8 cellular contexts compared by ENCODE assay signal in the genomic region with DNA sequence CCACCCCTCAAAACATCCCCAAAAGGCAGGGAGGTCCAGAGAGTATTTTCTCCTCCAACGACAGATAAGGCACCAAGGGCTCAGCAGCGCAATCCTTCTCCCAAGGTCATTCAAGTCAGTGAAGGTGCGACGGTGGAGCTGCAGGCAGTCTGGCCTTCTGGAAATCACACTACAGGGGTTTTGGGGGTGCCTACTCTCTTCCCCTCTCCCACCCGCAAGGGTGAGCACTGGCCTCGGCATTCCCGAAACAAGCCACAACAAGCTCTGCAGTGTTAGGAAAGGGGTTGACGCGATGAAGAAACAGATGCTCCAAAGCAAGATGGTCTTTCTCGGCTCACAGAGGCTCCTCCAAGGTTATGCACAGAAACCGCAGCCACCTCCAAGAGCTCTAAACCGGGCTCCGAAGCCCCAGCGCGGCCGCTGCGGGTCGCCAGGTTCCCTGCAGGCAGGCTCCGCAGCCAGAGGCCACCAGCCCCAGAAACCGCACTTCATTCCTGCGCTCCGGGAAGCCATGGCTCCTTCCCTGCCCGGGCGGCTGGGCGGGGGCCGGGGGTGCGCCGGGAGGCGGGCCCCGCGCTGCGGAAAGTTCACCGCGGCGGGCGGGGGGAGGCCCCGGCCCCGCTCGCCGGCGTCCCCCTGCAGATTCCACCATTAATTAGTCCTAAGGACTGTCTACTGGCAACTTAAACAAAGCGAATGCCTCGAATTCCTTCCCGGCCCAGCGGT. TPM values are rescaled to one million over a fixed set of nuclear protein-coding genes. Genes with fewer than 3 reads are reported as not detected.
DNase-seq lines count a peak whose midpoint lies in the region; ATAC-seq and TF ChIP-seq lines count a peak whose summit lies in the region.

No MANE protein-coding gene starts in this region.

- peaks cover 2% of the 10 kb centered on the region for H3K27me3 Mint-ChIP-seq in activated CD4-positive, alpha-beta T cell treated with anti-CD3 and anti-CD28 coated beads, Interleukin-2, amount 10 ng/mL, durations not matched to agents 24 days and 14 days
- no peaks in the 10 kb centered on the region for H3K27me3 Mint-ChIP-seq in stimulated activated naive B cell treated with anti-CD40 and anti-IgM and Interleukin-4, amounts not matched to agents 10 μg/mL and 1 μg/mL and 100 μg/mL, for 72 hours

- H3K27ac Mint-ChIP-seq in activated CD4-positive, alpha-beta T cell treated with anti-CD3 and anti-CD28 coated beads, Interleukin-2, amount 10 ng/mL, durations not matched to agents 24 days and 14 days = no peak overlapping the region
- H3K27ac Mint-ChIP-seq in stimulated activated naive B cell treated with anti-CD40 and anti-IgM and Interleukin-4, amounts not matched to agents 10 μg/mL and 1 μg/mL and 100 μg/mL, for 72 hours = peak overlapping the region; percentile 67

- H3K36me3 Mint-ChIP-seq in activated CD4-positive, alpha-beta T cell treated with anti-CD3 and anti-CD28 coated beads, Interleukin-2, amount 10 ng/mL, durations not matched to agents 24 days and 14 days (ENCODE audit: low read depth) = peaks cover 3% of the 10 kb centered on the region
- H3K36me3 Mint-ChIP-seq in stimulated activated naive B cell treated with anti-CD40 and anti-IgM and Interleukin-4, amounts not matched to agents 10 μg/mL and 1 μg/mL and 100 μg/mL, for 72 hours = peaks cover 2 to 6% of the 10 kb centered on the region in 2 donors

- intact Hi-C loops in activated CD4-positive, alpha-beta T cell treated with anti-CD3 and anti-CD28 coated beads, Interleukin-2, amount 10 ng/mL, durations not matched to agents 24 days and 14 days (cut with micrococcal nuclease) = loop anchor here (2.0 kb wide), 2 partner anchors 19 to 59 kb away; no protein-coding TSS in a partner anchor
- intact Hi-C loops in right lobe of liver (cut with DNase I) = no loop called here

- H3K9me3 Mint-ChIP-seq in activated CD4-positive, alpha-beta T cell treated with anti-CD3 and anti-CD28 coated beads, Interleukin-2, amount 10 ng/mL, durations not matched to agents 24 days and 14 days = no peaks in the 10 kb centered on the region
- no peaks in the 10 kb centered on the region for H3K9me3 Mint-ChIP-seq in stimulated activated naive B cell treated with anti-CD40 and anti-IgM and Interleukin-4, amounts not matched to agents 10 μg/mL and 1 μg/mL and 100 μg/mL, for 72 hours

- WGBS in right lobe of liver (ENCODE audit: insufficient coverage, low coverage, low lambda C conversion rate, missing lambda C conversion rate) = 3% methylated on average over 6 of the region's 45 CpGs

- peaks cover 0 to 5% (median 0%) of the 10 kb centered on the region in 4 donors for H3K4me1 ChIP-seq in right lobe of liver

- H3K9me3 ChIP-seq in right lobe of liver = no peaks in the 10 kb centered on the region

- POLR2A ChIA-PET in GM10248 (lab: Yijun Ruan, JAX) = interaction anchor here (1.6 kb wide), 1 partner anchor 16 kb away, joined by 10 read pairs; no protein-coding TSS in a partner anchor

- H3K4me3 ChIP-seq in right lobe of liver = peak overlapping the region; percentile 82 to 86 (median 85)

- TF ChIP-seq CTCF in GM10248 (IDR thresholded peaks at IDR 0.05; ENCODE audit: control extremely low read depth, extremely low read depth, low read depth, missing control alignments) = no peak
- TF ChIP-seq CTCF in right lobe of liver (IDR thresholded peaks at IDR 0.05) = no peak

- H3K27ac ChIP-seq in right lobe of liver = peak overlapping the region; percentile 3 to 76 (median 54)

- H3K27me3 ChIP-seq in right lobe of liver = no peaks in the 10 kb centered on the region

- H3K36me3 ChIP-seq in right lobe of liver = no peaks in the 10 kb centered on the region

- peaks cover 21% of the 10 kb centered on the region for H3K4me1 Mint-ChIP-seq in activated CD4-positive, alpha-beta T cell treated with anti-CD3 and anti-CD28 coated beads, Interleukin-2, amount 10 ng/mL, durations not matched to agents 24 days and 14 days
- peaks cover 15 to 32% of the 10 kb centered on the region in 2 donors for H3K4me1 Mint-ChIP-seq in stimulated activated naive B cell treated with anti-CD40 and anti-IgM and Interleukin-4, amounts not matched to agents 10 μg/mL and 1 μg/mL and 100 μg/mL, for 72 hours

- CTCF ChIA-PET in GM10248 (lab: Yijun Ruan, JAX) = interaction anchor here (1.0 to 14.6 kb wide), 4 partner anchors 14 to 67 kb away, joined by 4 to 123 read pairs (median 4); no protein-coding TSS in a partner anchor

- peak overlapping the region; percentile 97 for H3K4me3 Mint-ChIP-seq in activated CD4-positive, alpha-beta T cell treated with anti-CD3 and anti-CD28 coated beads, Interleukin-2, amount 10 ng/mL, durations not matched to agents 24 days and 14 days
- peak overlapping the region; percentile 100 for H3K4me3 Mint-ChIP-seq in stimulated activated naive B cell treated with anti-CD40 and anti-IgM and Interleukin-4, amounts not matched to agents 10 μg/mL and 1 μg/mL and 100 μg/mL, for 72 hours

- ATAC-seq in right lobe of liver = peak; percentile 53 to 75 (median 64)
- peak; percentile 15 to 18 for ATAC-seq in stimulated activated naive B cell treated with anti-CD40 and anti-IgM and Interleukin-4, amounts not matched to agents 10 μg/mL and 1 μg/mL and 100 μg/mL, for 72 hours (replicated peaks)

- in situ Hi-C loops in KBM-7 (cut with MboI; ENCODE audit: low pct_unique_long_range_greater_than_20kb, low sequenced_read_pairs) = no loop called here

- no peak for TF ChIP-seq POLR2A in right lobe of liver (IDR thresholded peaks at IDR 0.05)

- DNase-seq in GM10248 (ENCODE audit: extremely low spot score) (peak; percentile 46), KBM-7 (peak; percentile 50), dermis blood vessel endothelial cell (peak; percentile 50), right lobe of liver (peak; percentile 43 to 62 (median 58)), COLO829 (ENCODE audit: low spot score) (no peak), NCI-H2107 treated with DMSO at 0.1 percent for 48 hours (lab: John Stamatoyannopoulos, UW; ENCODE audit: unreplicated experiment) (no peak)
- DNase-seq in activated CD4-positive, alpha-beta T cell treated with anti-CD3 and anti-CD28 coated beads, Interleukin-2, amount 10 ng/mL, durations not matched to agents 24 days and 14 days = peak; percentile 82
- DNase-seq in stimulated activated naive B cell treated with anti-CD40 and anti-IgM and Interleukin-4, amounts not matched to agents 10 μg/mL and 1 μg/mL and 100 μg/mL, for 72 hours = no peak

RNA-seq across cellular contexts. Expression of gene LUZP1, which starts 1.1 kb away (rescaled TPM):
- total RNA-seq in activated CD4-positive, alpha-beta T cell treated with anti-CD3 and anti-CD28 coated beads, Interleukin-2, amount 10 ng/mL, durations not matched to agents 24 days and 14 days = 21.6 and 23.2 TPM in 2 replicates
- total RNA-seq in dermis blood vessel endothelial cell (51.9 and 66.4 TPM in 2 replicates), right lobe of liver (1 to 10 TPM; 4.1 to 8.0 (median 6.1) TPM)

RNA-seq across cellular contexts. Expression of gene HTR1D, which starts 49.8 kb away (rescaled TPM):
- not detected in 2 replicates for total RNA-seq in activated CD4-positive, alpha-beta T cell treated with anti-CD3 and anti-CD28 coated beads, Interleukin-2, amount 10 ng/mL, durations not matched to agents 24 days and 14 days
- total RNA-seq in dermis blood vessel endothelial cell = 0.28 and 0.85 TPM in 2 replicates
- total RNA-seq in right lobe of liver = not detected

Comparison
In these comparisons a context has a peak if more than half of its experiments do, and no peak if none do; other contexts are left out.
1. DNase-seq: peak in GM10248 (single experiment), KBM-7 (single experiment), activated CD4-positive, alpha-beta T cell treated with anti-CD3 and anti-CD28 coated beads, Interleukin-2, amount 10 ng/mL, durations not matched to agents 24 days and 14 days (single experiment), dermis blood vessel endothelial cell (single experiment) and right lobe of liver (3 of 3); none in stimulated activated naive B cell treated with anti-CD40 and anti-IgM and Interleukin-4, amounts not matched to agents 10 μg/mL and 1 μg/mL and 100 μg/mL, for 72 hours (single experiment), COLO829 (single experiment) and NCI-H2107 treated with DMSO at 0.1 percent for 48 hours (single experiment).